ENCODE assay signal across 1 cellular context in the genomic region with DNA sequence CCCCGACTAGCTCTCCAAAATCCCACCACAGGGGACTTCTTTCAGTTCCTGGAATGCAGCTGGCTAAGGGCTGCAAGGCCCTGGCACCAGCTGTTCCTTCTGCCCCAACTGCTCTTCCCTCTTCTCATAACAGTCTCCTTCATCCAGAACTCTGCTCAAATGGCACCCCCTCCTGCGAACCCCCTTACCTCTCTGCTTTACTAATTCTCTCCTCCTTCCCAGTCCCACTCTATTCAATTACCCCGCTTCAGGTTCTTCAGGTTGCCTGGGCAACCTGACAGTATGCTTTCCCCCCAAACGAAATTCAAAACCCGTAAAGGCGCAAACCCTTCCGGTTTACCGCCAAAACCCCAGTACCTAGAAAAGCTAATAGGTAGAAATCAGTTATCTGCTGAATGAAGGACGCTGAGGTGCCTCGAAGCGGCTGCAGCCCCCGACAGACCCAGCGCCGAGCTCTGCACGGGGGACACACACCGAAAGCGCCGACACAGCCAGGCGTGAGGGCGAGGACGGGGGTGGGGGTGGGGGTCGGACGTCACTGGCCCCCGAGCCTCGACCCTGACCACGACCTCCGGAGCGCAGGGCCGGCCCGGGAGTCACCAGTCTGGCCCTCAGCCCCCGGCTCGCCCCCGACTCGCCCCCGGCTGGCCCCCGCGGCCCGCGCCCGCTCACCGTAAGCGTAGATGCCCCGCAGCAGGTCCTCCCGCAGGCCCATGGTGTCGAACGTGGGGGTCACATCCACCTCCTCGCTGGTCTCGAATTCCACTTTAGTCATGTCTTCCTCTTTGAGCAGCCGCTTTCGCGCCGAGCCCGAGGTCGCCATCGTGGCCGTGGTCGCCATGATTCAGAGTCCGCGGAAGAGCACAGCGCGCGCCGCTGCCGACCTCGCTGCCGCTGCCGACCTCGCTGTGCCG.
TF ChIP-seq lines count a peak whose summit lies in the region.

No MANE protein-coding gene starts in this region.

TF ChIP-seq in HepG2, 621 proteins besides CTCF, POLR2A, EP300 and RAD21 (continued from another document and continues in another):
- TF ChIP-seq, protein P1, sequence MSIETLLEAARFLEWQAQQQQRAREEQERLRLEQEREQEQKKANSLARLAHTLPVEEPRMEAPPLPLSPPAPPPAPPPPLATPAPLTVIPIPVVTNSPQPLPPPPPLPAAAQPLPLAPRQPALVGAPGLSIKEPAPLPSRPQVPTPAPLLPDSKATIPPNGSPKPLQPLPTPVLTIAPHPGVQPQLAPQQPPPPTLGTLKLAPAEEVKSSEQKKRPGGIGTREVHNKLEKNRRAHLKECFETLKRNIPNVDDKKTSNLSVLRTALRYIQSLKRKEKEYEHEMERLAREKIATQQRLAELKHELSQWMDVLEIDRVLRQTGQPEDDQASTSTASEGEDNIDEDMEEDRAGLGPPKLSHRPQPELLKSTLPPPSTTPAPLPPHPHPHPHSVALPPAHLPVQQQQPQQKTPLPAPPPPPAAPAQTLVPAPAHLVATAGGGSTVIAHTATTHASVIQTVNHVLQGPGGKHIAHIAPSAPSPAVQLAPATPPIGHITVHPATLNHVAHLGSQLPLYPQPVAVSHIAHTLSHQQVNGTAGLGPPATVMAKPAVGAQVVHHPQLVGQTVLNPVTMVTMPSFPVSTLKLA (IDR thresholded peaks at IDR 0.05) = no peak
- TF ChIP-seq ZFAT (CRISPR knock-in tag; conservative IDR thresholded peaks at IDR 0.05) (0 out of 2 replicates have a peak, but pooled peaks have one; percentile 7), ZNF180 (CRISPR knock-in tag; IDR thresholded peaks at IDR 0.05; ENCODE audit: borderline replicate concordance, low read depth) (no peak), ZFP1 (CRISPR knock-in tag; IDR thresholded peaks at IDR 0.05) (no peak), ZNF749 (CRISPR knock-in tag; IDR thresholded peaks at IDR 0.05; ENCODE audit: borderline replicate concordance) (no peak), RFX3 (CRISPR knock-in tag; IDR thresholded peaks at IDR 0.05) (peak; percentile 68), AGO2 (optimal IDR thresholded peaks at IDR 0.05; ENCODE audit: low read depth, low read length) (no peak), TEAD3 (CRISPR knock-in tag; optimal IDR thresholded peaks at IDR 0.05; ENCODE audit: borderline replicate concordance) (peak; percentile 22), HOXA9 (CRISPR knock-in tag; IDR thresholded peaks at IDR 0.05; ENCODE audit: borderline replicate concordance) (peak; percentile 84; the same call in 1 of the 2 replicates), NCOA5 (CRISPR knock-in tag; IDR thresholded peaks at IDR 0.05) (no peak), ARHGAP35 (CRISPR knock-in tag; IDR thresholded peaks at IDR 0.05; ENCODE audit: borderline replicate concordance) (no peak), RBM22 (optimal IDR thresholded peaks at IDR 0.05; ENCODE audit: low read length) (no peak), PAF1 (CRISPR knock-in tag; IDR thresholded peaks at IDR 0.05) (no peak), GFI1 (CRISPR knock-in tag; IDR thresholded peaks at IDR 0.05; ENCODE audit: borderline replicate concordance) (no peak), ZKSCAN8 (CRISPR knock-in tag; IDR thresholded peaks at IDR 0.05; ENCODE audit: borderline replicate concordance) (no peak), MTF2 (CRISPR knock-in tag; IDR thresholded peaks at IDR 0.05; ENCODE audit: borderline replicate concordance) (0 out of 2 replicates have a peak, but pooled peaks have one; percentile 72), KLF16 (CRISPR knock-in tag; IDR thresholded peaks at IDR 0.05) (peak in 1 of 2 experiments; percentile 51; a peak in 1 of 4 replicates), TAF15 (IDR thresholded peaks at IDR 0.05; ENCODE audit: low read depth, low read length, poor library complexity, severe bottlenecking) (peak; percentile 12), ZNF547 (CRISPR knock-in tag; IDR thresholded peaks at IDR 0.05) (peak; percentile 66; the same call in 1 of the 2 replicates), MTA1 (CRISPR knock-in tag; IDR thresholded peaks at IDR 0.05; ENCODE audit: borderline replicate concordance) (no peak), ELF3 (CRISPR knock-in tag; IDR thresholded peaks at IDR 0.05) (no peak), FOXM1 (CRISPR knock-in tag; IDR thresholded peaks at IDR 0.05) (no peak), ZNF510 (CRISPR knock-in tag; IDR thresholded peaks at IDR 0.05; ENCODE audit: low read depth) (0 out of 2 replicates have a peak, but pooled peaks have one; percentile 17), RFX1 (IDR thresholded peaks at IDR 0.05) (peak; percentile 40; the same call in 1 of the 2 replicates), PAX8 (CRISPR knock-in tag; IDR thresholded peaks at IDR 0.05; ENCODE audit: borderline replicate concordance) (0 out of 2 replicates have a peak, but pooled peaks have one; percentile 96), ZNF350 (CRISPR knock-in tag; IDR thresholded peaks at IDR 0.05; ENCODE audit: borderline replicate concordance, low read depth) (no peak), RFXANK (CRISPR knock-in tag; IDR thresholded peaks at IDR 0.05) (no peak), NFATC3 (CRISPR knock-in tag; IDR thresholded peaks at IDR 0.05) (no peak; the same call in 1 of the 2 replicates), ERF (CRISPR knock-in tag; IDR thresholded peaks at IDR 0.05) (no peak), ZFP36 (IDR thresholded peaks at IDR 0.05; ENCODE audit: borderline replicate concordance, low read depth, low read length, partially characterized antibody) (no peak)
- TF ChIP-seq, protein P2, sequence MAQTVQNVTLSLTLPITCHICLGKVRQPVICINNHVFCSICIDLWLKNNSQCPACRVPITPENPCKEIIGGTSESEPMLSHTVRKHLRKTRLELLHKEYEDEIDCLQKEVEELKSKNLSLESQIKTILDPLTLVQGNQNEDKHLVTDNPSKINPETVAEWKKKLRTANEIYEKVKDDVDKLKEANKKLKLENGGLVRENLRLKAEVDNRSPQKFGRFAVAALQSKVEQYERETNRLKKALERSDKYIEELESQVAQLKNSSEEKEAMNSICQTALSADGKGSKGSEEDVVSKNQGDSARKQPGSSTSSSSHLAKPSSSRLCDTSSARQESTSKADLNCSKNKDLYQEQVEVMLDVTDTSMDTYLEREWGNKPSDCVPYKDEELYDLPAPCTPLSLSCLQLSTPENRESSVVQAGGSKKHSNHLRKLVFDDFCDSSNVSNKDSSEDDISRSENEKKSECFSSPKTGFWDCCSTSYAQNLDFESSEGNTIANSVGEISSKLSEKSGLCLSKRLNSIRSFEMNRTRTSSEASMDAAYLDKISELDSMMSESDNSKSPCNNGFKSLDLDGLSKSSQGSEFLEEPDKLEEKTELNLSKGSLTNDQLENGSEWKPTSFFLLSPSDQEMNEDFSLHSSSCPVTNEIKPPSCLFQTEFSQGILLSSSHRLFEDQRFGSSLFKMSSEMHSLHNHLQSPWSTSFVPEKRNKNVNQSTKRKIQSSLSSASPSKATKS (CRISPR knock-in tag; IDR thresholded peaks at IDR 0.05) = no peak
- TF ChIP-seq, protein P3, sequence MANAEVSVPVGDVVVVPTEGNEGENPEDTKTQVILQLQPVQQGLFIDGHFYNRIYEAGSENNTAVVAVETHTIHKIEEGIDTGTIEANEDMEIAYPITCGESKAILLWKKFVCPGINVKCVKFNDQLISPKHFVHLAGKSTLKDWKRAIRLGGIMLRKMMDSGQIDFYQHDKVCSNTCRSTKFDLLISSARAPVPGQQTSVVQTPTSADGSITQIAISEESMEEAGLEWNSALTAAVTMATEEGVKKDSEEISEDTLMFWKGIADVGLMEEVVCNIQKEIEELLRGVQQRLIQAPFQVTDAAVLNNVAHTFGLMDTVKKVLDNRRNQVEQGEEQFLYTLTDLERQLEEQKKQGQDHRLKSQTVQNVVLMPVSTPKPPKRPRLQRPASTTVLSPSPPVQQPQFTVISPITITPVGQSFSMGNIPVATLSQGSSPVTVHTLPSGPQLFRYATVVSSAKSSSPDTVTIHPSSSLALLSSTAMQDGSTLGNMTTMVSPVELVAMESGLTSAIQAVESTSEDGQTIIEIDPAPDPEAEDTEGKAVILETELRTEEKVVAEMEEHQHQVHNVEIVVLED (CRISPR knock-in tag; IDR thresholded peaks at IDR 0.05; ENCODE audit: borderline replicate concordance) = no peak
- TF ChIP-seq, protein P4, sequence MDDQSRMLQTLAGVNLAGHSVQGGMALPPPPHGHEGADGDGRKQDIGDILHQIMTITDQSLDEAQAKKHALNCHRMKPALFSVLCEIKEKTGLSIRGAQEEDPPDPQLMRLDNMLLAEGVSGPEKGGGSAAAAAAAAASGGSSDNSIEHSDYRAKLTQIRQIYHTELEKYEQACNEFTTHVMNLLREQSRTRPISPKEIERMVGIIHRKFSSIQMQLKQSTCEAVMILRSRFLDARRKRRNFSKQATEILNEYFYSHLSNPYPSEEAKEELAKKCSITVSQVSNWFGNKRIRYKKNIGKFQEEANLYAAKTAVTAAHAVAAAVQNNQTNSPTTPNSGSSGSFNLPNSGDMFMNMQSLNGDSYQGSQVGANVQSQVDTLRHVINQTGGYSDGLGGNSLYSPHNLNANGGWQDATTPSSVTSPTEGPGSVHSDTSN (CRISPR knock-in tag; IDR thresholded peaks at IDR 0.05; ENCODE audit: borderline replicate concordance) = 0 out of 2 replicates have a peak, but pooled peaks have one; percentile 74
- TF ChIP-seq, protein P5, sequence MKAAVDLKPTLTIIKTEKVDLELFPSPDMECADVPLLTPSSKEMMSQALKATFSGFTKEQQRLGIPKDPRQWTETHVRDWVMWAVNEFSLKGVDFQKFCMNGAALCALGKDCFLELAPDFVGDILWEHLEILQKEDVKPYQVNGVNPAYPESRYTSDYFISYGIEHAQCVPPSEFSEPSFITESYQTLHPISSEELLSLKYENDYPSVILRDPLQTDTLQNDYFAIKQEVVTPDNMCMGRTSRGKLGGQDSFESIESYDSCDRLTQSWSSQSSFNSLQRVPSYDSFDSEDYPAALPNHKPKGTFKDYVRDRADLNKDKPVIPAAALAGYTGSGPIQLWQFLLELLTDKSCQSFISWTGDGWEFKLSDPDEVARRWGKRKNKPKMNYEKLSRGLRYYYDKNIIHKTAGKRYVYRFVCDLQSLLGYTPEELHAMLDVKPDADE (CRISPR knock-in tag; IDR thresholded peaks at IDR 0.05) = no peak
- TF ChIP-seq, protein P6, sequence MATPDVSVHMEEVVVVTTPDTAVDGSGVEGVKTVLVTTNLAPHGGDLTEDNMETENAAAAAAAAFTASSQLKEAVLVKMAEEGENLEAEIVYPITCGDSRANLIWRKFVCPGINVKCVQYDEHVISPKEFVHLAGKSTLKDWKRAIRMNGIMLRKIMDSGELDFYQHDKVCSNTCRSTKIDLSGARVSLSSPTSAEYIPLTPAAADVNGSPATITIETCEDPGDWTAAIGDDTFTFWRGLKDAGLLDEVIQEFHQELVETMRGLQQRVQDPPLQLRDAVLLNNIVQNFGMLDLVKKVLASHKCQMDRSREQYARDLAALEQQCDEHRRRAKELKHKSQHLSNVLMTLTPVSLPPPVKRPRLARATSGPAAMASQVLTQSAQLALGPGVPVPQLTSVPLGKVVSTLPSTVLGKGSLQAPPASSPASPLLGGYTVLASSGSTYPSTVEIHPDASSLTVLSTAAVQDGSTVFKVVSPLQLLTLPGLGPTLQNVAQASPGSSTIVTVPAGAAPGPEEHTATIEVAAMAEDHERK (CRISPR knock-in tag; IDR thresholded peaks at IDR 0.05; ENCODE audit: low read depth) = no peak
- TF ChIP-seq, protein P7, sequence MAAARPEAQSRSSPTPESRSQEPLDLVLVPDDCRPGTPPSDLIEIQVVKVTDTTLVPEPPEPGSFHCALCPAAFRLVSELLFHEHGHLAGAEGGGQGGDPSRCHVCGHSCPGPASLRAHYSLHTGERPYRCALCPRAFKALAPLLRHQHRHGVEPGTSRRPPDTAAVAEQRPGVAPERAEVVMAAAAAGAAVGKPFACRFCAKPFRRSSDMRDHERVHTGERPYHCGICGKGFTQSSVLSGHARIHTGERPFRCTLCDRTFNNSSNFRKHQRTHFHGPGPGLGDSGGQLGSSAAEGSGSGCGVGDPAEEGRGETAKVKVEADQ (CRISPR knock-in tag; IDR thresholded peaks at IDR 0.05; ENCODE audit: borderline replicate concordance) = no peak
- TF ChIP-seq, protein P8, sequence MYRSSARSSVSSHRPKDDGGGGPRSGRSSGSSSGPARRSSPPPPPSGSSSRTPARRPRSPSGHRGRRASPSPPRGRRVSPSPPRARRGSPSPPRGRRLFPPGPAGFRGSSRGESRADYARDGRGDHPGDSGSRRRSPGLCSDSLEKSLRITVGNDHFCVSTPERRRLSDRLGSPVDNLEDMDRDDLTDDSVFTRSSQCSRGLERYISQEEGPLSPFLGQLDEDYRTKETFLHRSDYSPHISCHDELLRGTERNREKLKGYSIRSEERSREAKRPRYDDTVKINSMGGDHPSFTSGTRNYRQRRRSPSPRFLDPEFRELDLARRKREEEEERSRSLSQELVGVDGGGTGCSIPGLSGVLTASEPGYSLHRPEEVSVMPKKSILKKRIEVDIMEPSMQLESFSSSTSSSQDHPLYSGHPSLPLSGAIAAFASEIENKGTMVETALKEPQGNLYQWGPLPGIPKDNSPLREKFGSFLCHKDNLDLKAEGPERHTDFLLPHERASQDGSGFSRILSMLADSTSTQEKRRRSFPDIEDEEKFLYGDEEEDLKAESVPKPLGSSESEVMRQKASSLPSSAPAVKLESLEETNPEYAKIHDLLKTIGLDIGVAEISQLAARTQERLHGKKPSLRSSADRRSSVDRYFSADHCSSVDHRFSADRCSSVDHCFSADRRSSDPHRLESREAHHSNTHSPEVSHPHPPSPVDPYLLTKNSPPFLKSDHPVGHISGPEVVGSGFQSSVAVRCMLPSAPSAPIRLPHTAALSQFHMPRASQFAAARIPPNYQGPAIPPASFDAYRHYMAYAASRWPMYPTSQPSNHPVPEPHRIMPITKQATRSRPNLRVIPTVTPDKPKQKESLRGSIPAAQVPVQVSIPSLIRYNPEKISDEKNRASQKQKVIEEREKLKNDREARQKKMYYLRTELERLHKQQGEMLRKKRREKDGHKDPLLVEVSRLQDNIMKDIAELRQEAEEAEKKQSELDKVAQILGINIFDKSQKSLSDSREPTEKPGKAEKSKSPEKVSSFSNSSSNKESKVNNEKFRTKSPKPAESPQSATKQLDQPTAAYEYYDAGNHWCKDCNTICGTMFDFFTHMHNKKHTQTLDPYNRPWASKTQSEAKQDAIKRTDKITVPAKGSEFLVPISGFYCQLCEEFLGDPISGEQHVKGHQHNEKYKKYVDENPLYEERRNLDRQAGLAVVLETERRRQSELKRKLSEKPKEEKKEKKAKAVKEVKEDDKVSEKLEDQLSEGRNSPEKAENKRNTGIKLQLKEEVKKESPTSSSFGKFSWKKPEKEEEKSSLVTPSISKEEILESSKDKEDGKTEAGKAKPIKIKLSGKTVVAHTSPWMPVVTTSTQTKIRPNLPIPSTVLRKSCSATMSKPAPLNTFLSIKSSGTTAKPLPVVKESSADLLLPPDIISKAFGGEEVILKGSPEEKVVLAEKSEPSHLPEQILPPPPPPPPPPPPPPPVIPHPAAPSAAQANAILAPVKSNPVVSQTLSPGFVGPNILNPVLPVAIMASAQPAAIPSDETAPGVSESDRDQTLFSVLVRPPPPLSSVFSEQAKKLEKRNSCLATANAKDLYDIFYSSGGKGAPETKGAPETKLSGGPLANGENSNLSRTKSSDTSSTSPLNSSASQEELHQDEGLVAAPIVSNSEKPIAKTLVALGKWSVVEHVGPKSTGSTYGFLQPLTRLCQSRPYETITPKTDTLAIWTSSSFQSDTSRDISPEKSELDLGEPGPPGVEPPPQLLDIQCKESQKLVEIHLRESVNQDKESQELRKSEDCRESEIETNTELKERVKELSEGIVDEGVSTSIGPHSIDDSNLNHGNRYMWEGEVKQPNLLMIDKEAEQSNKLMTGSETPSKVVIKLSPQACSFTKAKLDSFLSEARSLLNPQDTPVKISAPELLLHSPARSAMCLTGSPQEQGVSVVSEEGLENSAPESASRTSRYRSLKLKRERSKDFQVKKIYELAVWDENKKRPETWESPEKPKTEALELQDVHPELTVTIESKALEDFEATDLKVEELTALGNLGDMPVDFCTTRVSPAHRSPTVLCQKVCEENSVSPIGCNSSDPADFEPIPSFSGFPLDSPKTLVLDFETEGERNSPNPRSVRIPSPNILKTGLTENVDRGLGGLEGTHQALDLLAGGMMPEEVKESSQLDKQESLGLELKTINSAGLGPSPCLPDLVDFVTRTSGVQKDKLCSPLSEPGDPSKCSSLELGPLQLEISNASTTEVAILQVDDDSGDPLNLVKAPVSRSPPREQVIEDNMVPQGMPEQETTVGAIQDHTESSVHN (CRISPR knock-in tag; IDR thresholded peaks at IDR 0.05) = no peak
